In the genomic region with DNA sequence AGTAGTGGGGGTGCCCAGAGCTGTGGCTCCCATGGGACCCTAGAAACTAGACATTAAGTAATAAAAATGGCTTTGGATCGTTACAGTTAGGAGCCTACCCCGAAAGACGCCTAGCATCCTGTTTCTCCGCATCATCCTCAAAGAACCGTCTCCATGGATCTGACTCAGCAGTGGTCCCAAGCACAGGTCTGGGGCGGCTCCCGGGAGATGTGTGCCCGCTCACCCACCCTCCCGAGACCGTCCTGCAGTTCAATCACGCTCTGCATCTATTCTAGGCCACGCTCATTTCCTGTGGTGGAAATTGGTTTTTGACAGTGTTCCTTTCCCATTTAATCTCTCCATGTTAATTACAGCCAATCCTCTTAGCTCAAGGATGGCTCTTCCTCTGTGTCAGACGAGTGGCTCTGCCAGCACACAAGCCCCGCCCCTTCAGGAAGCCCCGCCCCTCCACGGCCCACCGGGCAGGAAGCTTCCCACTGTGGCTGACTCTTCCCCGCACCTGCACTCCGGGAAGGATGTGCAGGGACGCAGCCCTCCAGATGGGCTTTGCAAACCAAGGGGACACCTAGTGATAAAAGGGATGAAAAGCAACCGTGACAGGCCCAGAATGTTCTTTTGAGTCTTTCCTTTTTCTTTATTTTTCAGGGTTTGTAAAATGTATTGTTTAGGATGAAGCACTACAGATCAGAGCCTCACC, we compare ENCODE assay signal across 8 cellular contexts. TPM values are rescaled to one million over a fixed set of nuclear protein-coding genes. Genes with fewer than 3 reads are reported as not detected.
A peak's percentile ranks its signal among the peaks of the same experiment; 100 is the strongest.
DNase-seq lines count a peak whose midpoint lies in the region; ATAC-seq lines count a peak whose summit lies in the region.

No MANE protein-coding gene starts in this region.

- H3K27ac Mint-ChIP-seq in stimulated activated memory B cell treated with anti-CD40 and anti-IgM and Interleukin-4, amounts not matched to agents 10 μg/mL and 1 μg/mL and 100 μg/mL, for 72 hours: no peak overlapping the region

- no peaks in the 10 kb centered on the region for H3K36me3 Mint-ChIP-seq in stimulated activated memory B cell treated with anti-CD40 and anti-IgM and Interleukin-4, amounts not matched to agents 10 μg/mL and 1 μg/mL and 100 μg/mL, for 72 hours

- H3K27me3 Mint-ChIP-seq in stimulated activated memory B cell treated with anti-CD40 and anti-IgM and Interleukin-4, amounts not matched to agents 10 μg/mL and 1 μg/mL and 100 μg/mL, for 72 hours: peaks cover 13% of the 10 kb centered on the region

- H3K4me3 Mint-ChIP-seq in stimulated activated memory B cell treated with anti-CD40 and anti-IgM and Interleukin-4, amounts not matched to agents 10 μg/mL and 1 μg/mL and 100 μg/mL, for 72 hours: no peak overlapping the region

- DNase-seq in NCI-H510A treated with DMSO at 0.1 percent for 48 hours (lab: John Stamatoyannopoulos, UW): peak; percentile 10
- no peak for DNase-seq in NCI-H510A (lab: John Stamatoyannopoulos, UW)
- peak; percentile 2 for DNase-seq in NCI-H187 treated with DMSO at 0.1 percent for 48 hours (lab: John Stamatoyannopoulos, UW)
- DNase-seq in dermis blood vessel endothelial cell: peak; percentile 57
- DNase-seq in midbrain (lab: John Stamatoyannopoulos, UW): peak; percentile 22

- ATAC-seq in HG02870 (IDR thresholded peaks at IDR 0.05; ENCODE audit: unreplicated experiment): peak; percentile 72
- peak; percentile 53 for ATAC-seq in activated CD4-positive, CD25-positive, alpha-beta regulatory T cell treated with anti-CD3 and anti-CD28 coated beads, Interleukin-2, amount 50 U/mL, for 24 hours
- peak; percentile 56 for ATAC-seq in stimulated activated memory B cell treated with anti-CD40 and anti-IgM and Interleukin-4, amounts not matched to agents 10 μg/mL and 1 μg/mL and 100 μg/mL, for 72 hours

- H3K9me3 Mint-ChIP-seq in stimulated activated memory B cell treated with anti-CD40 and anti-IgM and Interleukin-4, amounts not matched to agents 10 μg/mL and 1 μg/mL and 100 μg/mL, for 72 hours: no peaks in the 10 kb centered on the region

- no peaks in the 10 kb centered on the region for H3K4me1 Mint-ChIP-seq in stimulated activated memory B cell treated with anti-CD40 and anti-IgM and Interleukin-4, amounts not matched to agents 10 μg/mL and 1 μg/mL and 100 μg/mL, for 72 hours

RNA-seq across cellular contexts. Expression of a gene that starts 34.5 kb away (rescaled TPM):
- total RNA-seq in dermis blood vessel endothelial cell: not detected in 2 replicates
